28 cellular contexts compared by ENCODE assay signal in the genomic region with DNA sequence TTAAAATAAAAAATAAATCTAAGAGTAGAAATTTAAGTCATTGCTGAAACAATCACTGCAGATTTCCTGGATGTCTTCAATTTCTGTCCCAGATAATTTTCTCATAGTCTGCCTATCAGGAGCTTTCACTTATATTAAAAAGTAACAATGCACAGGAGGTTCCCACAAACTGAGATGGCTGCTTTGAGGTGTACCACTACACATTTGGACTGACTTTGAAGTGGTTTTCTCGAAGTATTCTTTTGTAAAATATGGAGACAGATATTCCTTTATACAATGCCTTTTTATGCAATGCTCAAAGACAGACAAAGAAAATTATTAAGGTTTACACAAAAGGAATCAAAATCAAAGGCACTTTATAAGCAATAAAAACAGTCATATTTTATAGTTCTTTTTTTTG.
"Had no signal": no experiment of that assay in that cellular context is flagged by ENCODE, and none has a peak within 500 bp of the region (broad histone marks: within the 10 kb centered on the region; RNA-seq: fewer than 3 reads in every experiment).

No MANE protein-coding gene starts in this region.

- H3K27ac ChIP-seq: neural progenitor cell, ovary, parathyroid adenoma, psoas muscle, right lobe of liver, skin epidermis, spleen, suprapubic skin, testis, tibial artery, transverse colon, upper lobe of right lung, uterus had no signal

- H2AFZ ChIP-seq: neural progenitor cell, parathyroid adenoma had no signal

- ATAC-seq: natural killer cell; psoas muscle; right cardiac atrium; right lobe of liver; stimulated activated memory B cell treated with anti-CD40 and anti-IgM and Interleukin-4, amounts not matched to agents 10 μg/mL and 1 μg/mL and 100 μg/mL, for 72 hours; stimulated activated naive CD8-positive, alpha-beta T cell treated with anti-CD3 and anti-CD28 coated beads, Interleukin-15, amount 100 ng/mL, for 72 hours; stimulated activated naive CD8-positive, alpha-beta T cell treated with anti-CD3 and anti-CD28 coated beads, Interleukin-15, Interleukin-2, amounts not matched to agents 100 U/mL and 50 U/mL, for 24 hours; upper lobe of right lung had no signal

- H3K79me2 ChIP-seq: parathyroid adenoma had no signal

- H3K9me3 ChIP-seq: ovary, psoas muscle, right lobe of liver, spleen, suprapubic skin, testis, tibial artery, transverse colon, upper lobe of right lung, uterus had no signal

- H3K9ac ChIP-seq: neural progenitor cell, parathyroid adenoma had no signal

- DNase-seq: natural killer cell; occipital lobe; ovary; posterior cingulate gyrus; psoas muscle; right cardiac atrium; right lobe of liver; spleen; stimulated activated CD4-positive, alpha-beta T cell treated with anti-CD3 and anti-CD28 coated beads, Interleukin-12 subunit alpha, Interleukin-12 subunit beta, amount 100 ng/mL, for 4 hours; stimulated activated CD4-positive, alpha-beta T cell treated with anti-CD3 and anti-CD28 coated beads, Interleukin-1b, Interleukin-23, amount 100 ng/mL, for 48 hours; stimulated activated CD4-positive, alpha-beta T cell treated with anti-CD3 and anti-CD28 coated beads, Interleukin-4, amount 100 ng/mL, for 1 hour; stimulated activated CD4-positive, alpha-beta T cell treated with anti-CD3 and anti-CD28 coated beads, Interleukin-4, amount 100 ng/mL, for 4 hours; stimulated activated CD8-positive, alpha-beta memory T cell treated with anti-CD3 and anti-CD28 coated beads, Interleukin-4, amount 100 ng/mL, for 48 hours; stimulated activated naive CD4-positive, alpha-beta T cell; stimulated activated naive CD8-positive, alpha-beta T cell treated with anti-CD3 and anti-CD28 coated beads, Interleukin-15, amount 100 ng/mL, for 72 hours; stimulated activated naive CD8-positive, alpha-beta T cell treated with anti-CD3 and anti-CD28 coated beads, Interleukin-15, Interleukin-2, amounts not matched to agents 100 U/mL and 50 U/mL, for 24 hours; substantia nigra; testis; tibial artery; transverse colon; upper lobe of right lung; uterus had no signal

- H3K4me2 ChIP-seq: neural progenitor cell, smooth muscle cell had no signal

- H3K4me1 ChIP-seq: neural progenitor cell, parathyroid adenoma, psoas muscle, right lobe of liver, suprapubic skin, testis, tibial artery, transverse colon, upper lobe of right lung, uterus had no signal

- H3K36me3 ChIP-seq: ovary, uterus had no signal

- H3K4me3 ChIP-seq: neural progenitor cell, ovary, psoas muscle, right lobe of liver, skin epidermis, smooth muscle cell, spleen, suprapubic skin, testis, tibial artery, transverse colon, upper lobe of right lung, uterus had no signal

- H3K27me3 ChIP-seq: neural progenitor cell, ovary, right lobe of liver, spleen, suprapubic skin, testis, tibial artery, transverse colon, upper lobe of right lung, uterus had no signal
